Comparison of ENCODE assay signal across 35 cellular contexts in genomic region chr2:236047176-236047575, GRCh38.
"Had no signal": no experiment of that assay in that cellular context is flagged by ENCODE, and none has a peak within 500 bp of the region (broad histone marks: within the 10 kb centered on the region; RNA-seq: fewer than 3 reads in every experiment).

No MANE protein-coding gene starts in this region.

- H3K4me3 ChIP-seq: coronary artery, dorsolateral prefrontal cortex, esophagus muscularis mucosa, gastrocnemius medialis, heart left ventricle had no signal

- H3K9me3 ChIP-seq: esophagus muscularis mucosa, gastrocnemius medialis, heart left ventricle had no signal

- DNase-seq: activated CD4-positive, alpha-beta memory T cell treated with anti-CD3 and anti-CD28 coated beads for 36 hours; activated CD4-positive, alpha-beta T cell treated with anti-CD3 and anti-CD28 coated beads for 36 hours; activated CD4-positive, alpha-beta T cell treated with anti-CD3 and anti-CD28 coated beads, Interleukin-2, amount 10 ng/mL, durations not matched to agents 24 days and 14 days; activated CD4-positive, CD25-positive, alpha-beta regulatory T cell; activated CD4-positive, CD25-positive, alpha-beta regulatory T cell treated with anti-CD3 and anti-CD28 coated beads, Interleukin-2, amount 50 U/mL, for 72 hours; activated CD8-positive, alpha-beta memory T cell treated with anti-CD3 and anti-CD28 coated beads, Interleukin-2, amount 10 ng/mL, durations not matched to agents 7 days and 5 days; activated CD8-positive, alpha-beta memory T cell treated with anti-CD3 and anti-CD28 coated beads, Interleukin-2, amount 50 U/mL, for 4 hours; activated CD8-positive, alpha-beta T cell treated with anti-CD3 and anti-CD28 coated beads, Interleukin-2, amount 10 ng/mL, durations not matched to agents 7 days and 5 days; activated gamma-delta T cell; activated naive CD4-positive, alpha-beta T cell; activated naive CD4-positive, alpha-beta T cell treated with anti-CD3 and anti-CD28 coated beads, Interleukin-2, amount 10 ng/mL, durations not matched to agents 7 days and 5 days; activated naive CD8-positive, alpha-beta T cell treated with anti-CD3 and anti-CD28 coated beads, Interleukin-2, amount 10 ng/mL, durations not matched to agents 7 days and 5 days; activated T-cell treated with anti-CD3 and anti-CD28 coated beads, Interleukin-2, amount 50 U/mL, for 1 hour; activated T-cell treated with anti-CD3 and anti-CD28 coated beads, Interleukin-2, amount 50 U/mL, for 48 hours; anterior cingulate cortex; brain microvascular endothelial cell; dorsolateral prefrontal cortex; effector memory CD4-positive, alpha-beta T cell; endodermal cell; erythroblast; gastrocnemius medialis; glutamatergic neuron; heart left ventricle; T-helper 1 cell; T-helper 17 cell; T1000; WERI-Rb-1 had no signal

- H3K27ac ChIP-seq: brain microvascular endothelial cell, coronary artery, dorsolateral prefrontal cortex, esophagus muscularis mucosa, foreskin keratinocyte, gastrocnemius medialis, heart left ventricle, WERI-Rb-1 had no signal

- H3K36me3 Mint-ChIP-seq: activated CD4-positive, alpha-beta memory T cell treated with anti-CD3 and anti-CD28 coated beads for 36 hours; activated CD8-positive, alpha-beta memory T cell treated with anti-CD3 and anti-CD28 coated beads, Interleukin-2, amount 10 ng/mL, durations not matched to agents 7 days and 5 days; activated naive CD4-positive, alpha-beta T cell treated with anti-CD3 and anti-CD28 coated beads, Interleukin-2, amount 10 ng/mL, durations not matched to agents 7 days and 5 days; activated naive CD4-positive, alpha-beta T cell treated with anti-CD3 and anti-CD28 coated beads, Interleukin-2, amount 50 U/mL, for 72 hours; activated naive CD8-positive, alpha-beta T cell treated with anti-CD3 and anti-CD28 coated beads, Interleukin-2, amount 10 ng/mL, durations not matched to agents 7 days and 5 days had no signal

- H3K27me3 Mint-ChIP-seq: central memory CD8-positive, alpha-beta T cell had no signal

- H3K36me3 ChIP-seq: brain microvascular endothelial cell, gastrocnemius medialis had no signal

- FAIRE-seq: astrocyte had no signal

- H3K27ac Mint-ChIP-seq: activated CD4-positive, alpha-beta memory T cell treated with anti-CD3 and anti-CD28 coated beads for 36 hours; activated CD4-positive, alpha-beta T cell treated with anti-CD3 and anti-CD28 coated beads for 36 hours; activated CD4-positive, alpha-beta T cell treated with anti-CD3 and anti-CD28 coated beads, Interleukin-2, amount 10 ng/mL, durations not matched to agents 24 days and 14 days; activated CD8-positive, alpha-beta memory T cell treated with anti-CD3 and anti-CD28 coated beads, Interleukin-2, amount 10 ng/mL, durations not matched to agents 7 days and 5 days; activated CD8-positive, alpha-beta T cell treated with anti-CD3 and anti-CD28 coated beads, Interleukin-2, amount 10 ng/mL, durations not matched to agents 7 days and 5 days; activated naive CD4-positive, alpha-beta T cell treated with anti-CD3 and anti-CD28 coated beads, Interleukin-2, amount 10 ng/mL, durations not matched to agents 7 days and 5 days; activated naive CD4-positive, alpha-beta T cell treated with anti-CD3 and anti-CD28 coated beads, Interleukin-2, amount 50 U/mL, for 72 hours; activated naive CD8-positive, alpha-beta T cell treated with anti-CD3 and anti-CD28 coated beads, Interleukin-2, amount 10 ng/mL, durations not matched to agents 7 days and 5 days; dendritic cell treated with granulocyte-macrophage colony-stimulating factor and Interleukin-4, amounts not matched to agents 40 ng/mL and 50 ng/mL, for 4 days; endodermal cell; T-helper 17 cell; T-helper 2 cell treated with Interferon-gamma antibody and Interleukin-4, amounts not matched to agents 5 μg/mL and 100 μg/mL, for 36 hours had no signal

- H3K4me3 Mint-ChIP-seq: activated CD4-positive, alpha-beta memory T cell treated with anti-CD3 and anti-CD28 coated beads for 36 hours; activated CD4-positive, alpha-beta T cell treated with anti-CD3 and anti-CD28 coated beads for 36 hours; activated CD4-positive, alpha-beta T cell treated with anti-CD3 and anti-CD28 coated beads, Interleukin-2, amount 10 ng/mL, durations not matched to agents 24 days and 14 days; activated CD8-positive, alpha-beta memory T cell treated with anti-CD3 and anti-CD28 coated beads, Interleukin-2, amount 10 ng/mL, durations not matched to agents 7 days and 5 days; activated CD8-positive, alpha-beta T cell treated with anti-CD3 and anti-CD28 coated beads, Interleukin-2, amount 10 ng/mL, durations not matched to agents 7 days and 5 days; activated naive CD4-positive, alpha-beta T cell treated with anti-CD3 and anti-CD28 coated beads, Interleukin-2, amount 10 ng/mL, durations not matched to agents 7 days and 5 days; activated naive CD8-positive, alpha-beta T cell treated with anti-CD3 and anti-CD28 coated beads, Interleukin-2, amount 10 ng/mL, durations not matched to agents 7 days and 5 days; central memory CD8-positive, alpha-beta T cell; dendritic cell treated with granulocyte-macrophage colony-stimulating factor and Interleukin-4, amounts not matched to agents 40 ng/mL and 50 ng/mL, for 4 days; endodermal cell; T-helper 17 cell; T-helper 2 cell treated with Interferon-gamma antibody and Interleukin-4, amounts not matched to agents 5 μg/mL and 100 μg/mL, for 36 hours had no signal

- ATAC-seq: activated CD4-positive, alpha-beta T cell treated with anti-CD3 and anti-CD28 coated beads for 36 hours; activated CD8-positive, alpha-beta memory T cell treated with anti-CD3 and anti-CD28 coated beads, Interleukin-2, amount 10 ng/mL, durations not matched to agents 7 days and 5 days; activated CD8-positive, alpha-beta T cell treated with anti-CD3 and anti-CD28 coated beads, Interleukin-2, amount 10 ng/mL, durations not matched to agents 7 days and 5 days; activated naive CD4-positive, alpha-beta T cell treated with anti-CD3 and anti-CD28 coated beads, Interleukin-2, amount 50 U/mL, for 72 hours; foreskin keratinocyte; gastrocnemius medialis; heart left ventricle; T-helper 17 cell had no signal

- H3K27me3 ChIP-seq: brain microvascular endothelial cell, dorsolateral prefrontal cortex, esophagus muscularis mucosa, foreskin keratinocyte, gastrocnemius medialis, heart left ventricle had no signal

- H3K9me3 Mint-ChIP-seq: activated CD4-positive, alpha-beta memory T cell treated with anti-CD3 and anti-CD28 coated beads for 36 hours; activated CD4-positive, alpha-beta T cell treated with anti-CD3 and anti-CD28 coated beads, Interleukin-2, amount 10 ng/mL, durations not matched to agents 24 days and 14 days; activated naive CD4-positive, alpha-beta T cell treated with anti-CD3 and anti-CD28 coated beads, Interleukin-2, amount 10 ng/mL, durations not matched to agents 7 days and 5 days; activated naive CD4-positive, alpha-beta T cell treated with anti-CD3 and anti-CD28 coated beads, Interleukin-2, amount 50 U/mL, for 72 hours; activated naive CD8-positive, alpha-beta T cell treated with anti-CD3 and anti-CD28 coated beads, Interleukin-2, amount 10 ng/mL, durations not matched to agents 7 days and 5 days; central memory CD8-positive, alpha-beta T cell; dendritic cell treated with granulocyte-macrophage colony-stimulating factor and Interleukin-4, amounts not matched to agents 40 ng/mL and 50 ng/mL, for 4 days; endodermal cell; T-helper 2 cell treated with Interferon-gamma antibody and Interleukin-4, amounts not matched to agents 5 μg/mL and 100 μg/mL, for 36 hours had no signal

- H3K4me1 ChIP-seq: esophagus muscularis mucosa, foreskin keratinocyte, gastrocnemius medialis, heart left ventricle had no signal
